ENCODE assay signal across 13 cellular contexts in the genomic region with DNA sequence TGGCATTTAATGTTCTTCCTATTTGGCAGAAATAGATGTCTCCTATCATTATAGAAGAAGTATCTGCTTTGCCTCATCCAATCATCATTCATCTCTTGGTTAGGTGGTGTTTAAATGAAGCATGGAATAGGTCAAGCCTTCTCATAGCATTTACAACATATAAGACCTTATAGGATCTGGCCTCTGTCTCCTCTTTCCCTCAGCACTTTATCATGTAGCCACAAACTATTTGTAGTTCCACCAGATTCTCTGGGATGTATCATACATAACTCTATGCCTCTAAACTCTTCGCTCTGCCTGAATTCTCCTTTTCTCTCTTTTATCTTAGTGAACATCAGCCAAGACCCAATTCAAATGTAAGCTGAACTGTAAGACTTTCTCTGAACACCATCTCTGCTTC.
"Had no signal": no experiment of that assay in that cellular context is flagged by ENCODE, and none has a peak within 500 bp of the region (broad histone marks: within the 10 kb centered on the region; RNA-seq: fewer than 3 reads in every experiment).

No MANE protein-coding gene starts in this region.

- DNase-seq: activated CD4-positive, alpha-beta T cell treated with anti-CD3 and anti-CD28 coated beads for 48 hours; activated effector memory CD4-positive, alpha-beta T cell treated with anti-CD3 and anti-CD28 coated beads, Interleukin-2, amount 50 U/mL, for 16 hours; caudate nucleus; effector CD4-positive, alpha-beta T cell; heart left ventricle; left colon; pancreas; stimulated activated CD4-positive, alpha-beta T cell treated with anti-CD3 and anti-CD28 coated beads, Interleukin-4, amount 100 ng/mL, for 1 hour; stimulated activated CD8-positive, alpha-beta memory T cell treated with anti-CD3 and anti-CD28 coated beads, Interleukin-4, amount 100 ng/mL, for 48 hours; stimulated activated naive CD8-positive, alpha-beta T cell treated with anti-CD3 and anti-CD28 coated beads, Interleukin-15, Interleukin-2, amounts not matched to agents 100 U/mL and 50 U/mL, for 24 hours had no signal

- H3K4me3 ChIP-seq: coronary artery, heart left ventricle, pancreas, thoracic aorta had no signal

- H3K27ac ChIP-seq: coronary artery, heart left ventricle, pancreas, thoracic aorta, VCaP had no signal

- H3K27me3 ChIP-seq: heart left ventricle, pancreas had no signal

- H3K9me3 ChIP-seq: heart left ventricle, pancreas, thoracic aorta had no signal
